In the genomic region with DNA sequence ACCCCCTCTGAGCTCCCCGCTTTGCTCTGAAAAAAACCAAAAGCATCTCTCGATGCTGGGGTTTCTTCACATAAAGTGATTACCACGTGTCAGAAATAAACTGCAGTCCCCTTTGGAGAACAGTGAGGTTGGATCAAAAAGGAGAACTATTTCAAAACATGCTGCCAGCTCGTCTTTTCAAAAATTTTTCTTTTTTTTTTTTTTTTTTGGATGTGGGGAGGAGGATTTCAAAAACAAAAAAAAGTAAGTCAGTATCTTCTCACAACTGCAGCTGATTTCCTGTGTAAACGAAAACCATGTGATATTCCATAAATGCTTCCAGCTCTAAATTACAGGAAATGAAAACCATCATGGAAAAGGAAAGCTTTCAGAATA, we compare ENCODE assay signal across 8 cellular contexts.
DNase-seq lines count a peak whose midpoint lies in the region; ATAC-seq and TF ChIP-seq lines count a peak whose summit lies in the region.

No MANE protein-coding gene starts in this region.

- H3K4me1 ChIP-seq in neutrophil (ENCODE audit: control insufficient read depth in 1 of 2, insufficient read depth in 1 of 2, low read depth in 1 of 2, low read length in 1 of 2) = peaks cover 28 to 30% of the 10 kb centered on the region in 2 experiments

- H3K36me3 ChIP-seq in H7 (replicated peaks; ENCODE audit: control insufficient read depth, insufficient read depth, low read length) (no peaks in the 10 kb centered on the region), neutrophil (no peaks in the 10 kb centered on the region)

- DNase-seq in H7 = no peak
- DNase-seq in T-cell = no peak
- DNase-seq in fibroblast of pulmonary artery (ENCODE audit: low read depth) = peak; percentile 83
- DNase-seq in GM20000 (ENCODE audit: low spot score) = no peak
- DNase-seq in COR-L47 (lab: John Stamatoyannopoulos, UW) = no peak
- no peak for DNase-seq in NCI-H1930 (lab: John Stamatoyannopoulos, UW)

- peak in 3 of 4 experiments; percentile 7 to 37 (median 11) for ATAC-seq in T-cell (replicated peaks in 1 of 4)
- ATAC-seq in GM18502 (IDR thresholded peaks at IDR 0.05; ENCODE audit: poor library complexity, unreplicated experiment) = no peak

- no peak overlapping the region for H3K27ac ChIP-seq in neutrophil

- H3K36me3 Mint-ChIP-seq in T-cell = peaks cover under 1% of the 10 kb centered on the region

- TF ChIP-seq CTCF in fibroblast of pulmonary artery (IDR thresholded peaks at IDR 0.05; ENCODE audit: low read length, missing control alignments) (no peak), neutrophil (IDR thresholded peaks at IDR 0.05) (no peak), GM20000 (IDR thresholded peaks at IDR 0.05; ENCODE audit: extremely low read depth, missing control alignments) (no peak)

- CTCF ChIA-PET in T-cell (lab: Charles Lee) = interaction anchor here (0.6 to 2.2 kb wide), 25 partner anchors 10 to 1026 kb away, joined by 3 to 26 read pairs (median 4); partner anchors contain the start of gene ZNF438 (in 1 of the 2)

- peak overlapping the region; percentile 59 to 84 for H3K27ac Mint-ChIP-seq in T-cell

- peaks cover 0 to 2% of the 10 kb centered on the region in 2 donors for H3K27me3 Mint-ChIP-seq in T-cell

- peaks cover 20 to 28% (median 27%) of the 10 kb centered on the region in 3 donors for H3K4me1 Mint-ChIP-seq in T-cell

- H3K27me3 ChIP-seq in H7 (ENCODE audit: control insufficient read depth, insufficient read depth, low read length) = peaks cover 10% of the 10 kb centered on the region
- peaks cover 10% of the 10 kb centered on the region for H3K27me3 ChIP-seq in neutrophil

- no peaks in the 10 kb centered on the region for H3K9me3 ChIP-seq in neutrophil

- H3K4me3 ChIP-seq in H7 (ENCODE audit: insufficient read depth, low read depth, low read length) = peak overlapping the region; percentile 32
- H3K4me3 ChIP-seq in fibroblast of pulmonary artery (replicated peaks; ENCODE audit: low read depth, low read length) = peak overlapping the region; percentile 46
- H3K4me3 ChIP-seq in neutrophil (ENCODE audit: low read depth in 1 of 2, low read length in 1 of 2) = peak overlapping the region; percentile 53 to 75

- peak overlapping the region; percentile 76 to 83 (median 80) for H3K4me3 Mint-ChIP-seq in T-cell

- POLR2A ChIA-PET in T-cell (lab: Charles Lee) = interaction anchor here (0.6 to 0.8 kb wide), 6 partner anchors 40 to 1132 kb away, joined by 3 to 7 read pairs (median 4); no protein-coding TSS in a partner anchor

- no peaks in the 10 kb centered on the region for H3K9me3 Mint-ChIP-seq in T-cell
